Comparison of ENCODE assay signal across 9 cellular contexts in genomic region chr5:124704594-124705284, GRCh38. TPM values are rescaled to one million over a fixed set of nuclear protein-coding genes. Genes with fewer than 3 reads are reported as not detected.
A peak's percentile ranks its signal among the peaks of the same experiment; 100 is the strongest.
DNase-seq lines count a peak whose midpoint lies in the region; ATAC-seq, FAIRE-seq and TF ChIP-seq lines count a peak whose summit lies in the region.
"Had no signal": no experiment of that assay in that cellular context is flagged by ENCODE, and none has a peak within 500 bp of the region (broad histone marks: within the 10 kb centered on the region; RNA-seq: fewer than 3 reads in every experiment).

No MANE protein-coding gene starts in this region.

- peaks cover 5% of the 10 kb centered on the region for H3F3A ChIP-seq in smooth muscle cell (ENCODE audit: low read depth)

- no peak overlapping the region for H2BK120ac ChIP-seq in trophoblast cell (ENCODE audit: insufficient read depth, low read length, poor library complexity)

- H2BK5ac ChIP-seq in trophoblast cell (ENCODE audit: low read depth, low read length, poor library complexity) = no peak overlapping the region

- H3K18ac ChIP-seq in trophoblast cell (ENCODE audit: low read length) = no peak overlapping the region

- H3K36me3 ChIP-seq in smooth muscle cell (ENCODE audit: low read depth) (no peaks in the 10 kb centered on the region), aorta (ENCODE audit: control insufficient read depth in 1 of 2, insufficient read depth in 2 of 2, low read length in 1 of 2) (no peaks in the 10 kb centered on the region), trophoblast cell (ENCODE audit: control insufficient read depth in 1 of 2, insufficient read depth in 2 of 2, low read length in 2 of 2) (no peaks in the 10 kb centered on the region)

- H3K4me2 ChIP-seq in smooth muscle cell = no peak overlapping the region
- H3K4me2 ChIP-seq in trophoblast cell (ENCODE audit: low read length) = no peak overlapping the region

- no peak overlapping the region for H3K4ac ChIP-seq in trophoblast cell (ENCODE audit: low read depth, low read length)

- TF ChIP-seq CTCF in smooth muscle cell (IDR thresholded peaks at IDR 0.05; ENCODE audit: borderline replicate concordance, insufficient read depth, poor library complexity, severe bottlenecking) = no peak

- H3K79me2 ChIP-seq in smooth muscle cell (ENCODE audit: low read depth) (peaks cover 80% of the 10 kb centered on the region), trophoblast cell (ENCODE audit: control insufficient read depth, insufficient read depth, low read length, poor library complexity) (no peaks in the 10 kb centered on the region)

- peak; percentile 93 for FAIRE-seq in GM18507 (lab: Jason Lieb, UNC)
- FAIRE-seq: TTC549 had no signal

- peak; percentile 36 for DNase-seq in GM18507 (ENCODE audit: extremely low spot score, insufficient read length, low read depth)
- peak; percentile 52 for DNase-seq in globus pallidus (ENCODE audit: low spot score)
- DNase-seq in activated CD4-positive, alpha-beta T cell treated with anti-CD3 and anti-CD28 coated beads for 1 hour = no peak
- no peak for DNase-seq in smooth muscle cell (lab: John Stamatoyannopoulos, UW; ENCODE audit: unreplicated experiment)
- no peak for DNase-seq in aorta
- no peak for DNase-seq in trophoblast cell

- H3K9me3 ChIP-seq in smooth muscle cell (replicated peaks; ENCODE audit: low read depth) = no peaks in the 10 kb centered on the region
- no peaks in the 10 kb centered on the region for H3K9me3 ChIP-seq in aorta (ENCODE audit: control insufficient read depth, low read length)
- no peaks in the 10 kb centered on the region for H3K9me3 ChIP-seq in trophoblast cell (ENCODE audit: insufficient read depth, low read depth, low read length)

- H3K14ac ChIP-seq in trophoblast cell (ENCODE audit: low read length) = no peak overlapping the region

- H2AK5ac ChIP-seq in trophoblast cell (ENCODE audit: low read length) = no peak overlapping the region

- H3K79me1 ChIP-seq in trophoblast cell (ENCODE audit: low read length) = no peaks in the 10 kb centered on the region

- H3K27me3 ChIP-seq in smooth muscle cell (ENCODE audit: low read depth) (no peaks in the 10 kb centered on the region), aorta (ENCODE audit: control insufficient read depth in 1 of 2, insufficient read depth in 2 of 2, low read length in 1 of 2) (no peaks in the 10 kb centered on the region), trophoblast cell (ENCODE audit: insufficient read depth, low read length) (no peaks in the 10 kb centered on the region)

- peak; percentile 74 for ATAC-seq in GM21526 (IDR thresholded peaks at IDR 0.05; ENCODE audit: low FRiP score, unreplicated experiment)
- ATAC-seq in HG03354 (IDR thresholded peaks at IDR 0.05; ENCODE audit: poor library complexity, severe bottlenecking, unreplicated experiment) = peak; percentile 87
- no peak for ATAC-seq in aorta (ENCODE audit: low FRiP score)

- no peak overlapping the region for H3K9ac ChIP-seq in smooth muscle cell (ENCODE audit: low read depth)
- H3K9ac ChIP-seq in trophoblast cell (ENCODE audit: low read length) = no peak overlapping the region

- WGBS in smooth muscle cell (ENCODE audit: low lambda C conversion rate) = 93% methylated on average over 6 of the region's 6 CpGs
- WGBS in aorta, 2 donors = 47 to 50% methylated on average over 6 of the region's 6 CpGs
- WGBS in trophoblast cell (ENCODE audit: extremely low coverage, insufficient coverage, insufficient read length) = no CpG with 5 or more reads among the region's 6 CpGs

- H4K91ac ChIP-seq in trophoblast cell (ENCODE audit: low read depth, low read length) = no peak overlapping the region

- no peak overlapping the region for H3K23ac ChIP-seq in trophoblast cell (ENCODE audit: low read length)

- no peak overlapping the region for H4K12ac ChIP-seq in trophoblast cell (ENCODE audit: low read depth, low read length)

- H4K8ac ChIP-seq in trophoblast cell (ENCODE audit: low read depth, low read length) = no peak overlapping the region

- no peak overlapping the region for H3K27ac ChIP-seq in smooth muscle cell (ENCODE audit: low read depth)
- no peak overlapping the region for H3K27ac ChIP-seq in aorta (ENCODE audit: low read depth in 1 of 2, low read length in 2 of 2)
- no peak overlapping the region for H3K27ac ChIP-seq in trophoblast cell (ENCODE audit: low read depth, low read length)

- H3K4me1 ChIP-seq in smooth muscle cell (ENCODE audit: low read depth) = peaks cover 79% of the 10 kb centered on the region
- peaks cover 2 to 7% of the 10 kb centered on the region in 2 donors for H3K4me1 ChIP-seq in aorta (ENCODE audit: control insufficient read depth in 1 of 2, insufficient read depth in 2 of 2, low read length in 2 of 2)
- peaks cover 12 to 21% of the 10 kb centered on the region in 2 experiments for H3K4me1 ChIP-seq in trophoblast cell (ENCODE audit: control insufficient read depth in 1 of 2, insufficient read depth in 2 of 2, low read length in 2 of 2)

- no peak overlapping the region for H2BK12ac ChIP-seq in trophoblast cell (ENCODE audit: low read length)

- H3K4me3 ChIP-seq in smooth muscle cell = no peak overlapping the region
- no peak overlapping the region for H3K4me3 ChIP-seq in aorta (ENCODE audit: low read length in 2 of 2)
- H3K4me3 ChIP-seq in trophoblast cell (ENCODE audit: low read depth, low read length) = no peak overlapping the region

- peaks cover 98% of the 10 kb centered on the region for H4K20me1 ChIP-seq in smooth muscle cell (ENCODE audit: low read depth)

- intact Hi-C loops in aorta (cut with DNase I) = no loop called here

- H2AFZ ChIP-seq in smooth muscle cell (ENCODE audit: low read depth) (no peak overlapping the region), trophoblast cell (ENCODE audit: insufficient read depth, low read length, poor library complexity) (no peak overlapping the region)

RNA-seq across cellular contexts. Expression of gene ZNF608, which starts 41.7 kb away (rescaled TPM):
- total RNA-seq in smooth muscle cell (33.1 and 69.5 TPM in 2 replicates), aorta (10 to 100 TPM in 1 of 2 donors, 1 to 10 TPM in 1; 8.5 to 13.2 TPM)
- polyA plus RNA-seq in smooth muscle cell (15.4 and 22.0 TPM in 2 replicates), aorta (1 to 10 TPM; 4.3 to 7.4 TPM)
- polyA plus RNA-seq in trophoblast cell (2013) = 17.7 and 18.7 TPM in 2 replicates

Comparison
In these comparisons a context has a peak if more than half of its experiments do, and no peak if none do; other contexts are left out.
1. DNase-seq: peak in GM18507 (single experiment) and globus pallidus (single experiment); none in activated CD4-positive, alpha-beta T cell treated with anti-CD3 and anti-CD28 coated beads for 1 hour (single experiment), smooth muscle cell (single experiment), aorta (0 of 2) and trophoblast cell (0 of 2).